23 cellular contexts compared by ENCODE assay signal in genomic region chr3:28099296-28099695, GRCh38.
DNase-seq lines count a peak whose midpoint lies in the region; ATAC-seq and TF ChIP-seq lines count a peak whose summit lies in the region.
"Had no signal": no experiment of that assay in that cellular context is flagged by ENCODE, and none has a peak within 500 bp of the region (broad histone marks: within the 10 kb centered on the region; RNA-seq: fewer than 3 reads in every experiment).

No MANE protein-coding gene starts in this region.

- H3K4me3 Mint-ChIP-seq in WTC11: no peak overlapping the region
- no peak overlapping the region for H3K4me3 Mint-ChIP-seq in central memory CD8-positive, alpha-beta T cell
- H3K4me3 Mint-ChIP-seq in progenitor cell of endocrine pancreas (ENCODE audit: low read depth): no peak overlapping the region
- H3K4me3 Mint-ChIP-seq: CD14-positive monocyte; CD4-positive, alpha-beta memory T cell; CD4-positive, CD25-positive, alpha-beta regulatory T cell; CD8-positive, alpha-beta memory T cell had no signal

- CTCF ChIA-PET in HCT116 (lab: Charles Lee) (no interaction called here), WTC11 (lab: Charles Lee) (no interaction called here)

- no peaks in the 10 kb centered on the region for H3K27me3 ChIP-seq in HCT116 (ENCODE audit: insufficient read depth, low read length)
- H3K27me3 ChIP-seq: BE2C, BLaER1 had no signal

- no peak for ATAC-seq in HCT116
- no peak for ATAC-seq in WTC11
- no peak for ATAC-seq in central memory CD8-positive, alpha-beta T cell (replicated peaks; ENCODE audit: extremely low read depth, poor library complexity, severe bottlenecking)
- no peak for ATAC-seq in GM21717 (IDR thresholded peaks at IDR 0.05; ENCODE audit: unreplicated experiment)
- ATAC-seq: GM12878 had no signal

- no peaks in the 10 kb centered on the region for H3K4me1 Mint-ChIP-seq in WTC11
- H3K4me1 Mint-ChIP-seq in central memory CD8-positive, alpha-beta T cell: no peaks in the 10 kb centered on the region
- no peaks in the 10 kb centered on the region for H3K4me1 Mint-ChIP-seq in progenitor cell of endocrine pancreas (ENCODE audit: low read depth)
- H3K4me1 Mint-ChIP-seq: CD14-positive monocyte; CD4-positive, alpha-beta memory T cell; CD4-positive, CD25-positive, alpha-beta regulatory T cell had no signal

- H3K9me3 ChIP-seq in HCT116 (ENCODE audit: control insufficient read depth in 1 of 2, insufficient read depth in 1 of 2, low read depth in 1 of 2, low read length in 2 of 2): 0 out of 4 replicates have a peak, but pooled peaks cover 0 to 4% of the 10 kb centered on the region in 2 experiments
- H3K9me3 ChIP-seq: BE2C had no signal

- no peak for TF ChIP-seq RAD21 in HCT116 (IDR thresholded peaks at IDR 0.05; ENCODE audit: low read depth)

- H4K20me1 ChIP-seq in HCT116 (ENCODE audit: insufficient read depth): no peaks in the 10 kb centered on the region
- H4K20me1 ChIP-seq: BLaER1 had no signal

- POLR2A ChIA-PET in HCT116 (lab: Charles Lee) (no interaction called here), WTC11 (lab: Charles Lee) (no interaction called here)

- H3K36me3 Mint-ChIP-seq in WTC11 (peaks cover 18% of the 10 kb centered on the region), progenitor cell of endocrine pancreas (ENCODE audit: insufficient read depth) (no peaks in the 10 kb centered on the region)
- H3K36me3 Mint-ChIP-seq in central memory CD8-positive, alpha-beta T cell (ENCODE audit: insufficient read depth): no peaks in the 10 kb centered on the region
- H3K36me3 Mint-ChIP-seq: CD14-positive monocyte; CD4-positive, CD25-positive, alpha-beta regulatory T cell had no signal

- H2AFZ ChIP-seq in HCT116 (ENCODE audit: low read depth, low read length, poor library complexity, severe bottlenecking): no peak overlapping the region

- H3K79me2 ChIP-seq in HCT116 (ENCODE audit: insufficient read depth, low read length): no peaks in the 10 kb centered on the region

- no peaks in the 10 kb centered on the region for H3K4me1 ChIP-seq in HCT116 (ENCODE audit: control insufficient read depth in 1 of 2, insufficient read depth in 2 of 2, low read length in 2 of 2)
- H3K4me1 ChIP-seq: BE2C, BLaER1 had no signal

- intact Hi-C loops in HCT116 (cut with micrococcal nuclease): loop anchor here (5.0 kb wide), 1 partner anchor 72 kb away; no protein-coding TSS in a partner anchor

- H3K4me2 ChIP-seq in HCT116 (ENCODE audit: low read length): no peak overlapping the region
- H3K4me2 ChIP-seq: BLaER1 had no signal

- no peak overlapping the region for H3K4me3 ChIP-seq in HCT116 (replicated peaks in 1 of 2; ENCODE audit: low read depth in 1 of 2, low read length in 2 of 2)
- H3K4me3 ChIP-seq: BLaER1, GM12878 had no signal

- no peak overlapping the region for H3K27ac ChIP-seq in HCT116 (ENCODE audit: low read depth, low read length)
- H3K27ac ChIP-seq: BLaER1 had no signal

- no peak for TF ChIP-seq POLR2A in HCT116 (IDR thresholded peaks at IDR 0.05; ENCODE audit: borderline replicate concordance, extremely low read depth, insufficient read depth, insufficient read length)

- H3K27ac Mint-ChIP-seq in WTC11 (no peak overlapping the region), progenitor cell of endocrine pancreas (no peak overlapping the region)
- peak overlapping the region; percentile 14 for H3K27ac Mint-ChIP-seq in central memory CD8-positive, alpha-beta T cell (ENCODE audit: low read depth)
- H3K27ac Mint-ChIP-seq: CD14-positive monocyte; CD4-positive, CD25-positive, alpha-beta regulatory T cell; CD8-positive, alpha-beta memory T cell had no signal

- DNase-seq in HCT116 (ENCODE audit: low read depth, low spot score) (no peak), WTC11 (ENCODE audit: low spot score) (no peak), progenitor cell of endocrine pancreas (ENCODE audit: low spot score, unreplicated experiment) (no peak)
- DNase-seq in central memory CD8-positive, alpha-beta T cell (ENCODE audit: low spot score in 2 of 2): no peak
- DNase-seq: 8988T; ACHN; BE2C; C1 segment of cervical spinal cord; CD4-positive, alpha-beta memory T cell; CD4-positive, CD25-positive, alpha-beta regulatory T cell; CD8-positive, alpha-beta memory T cell; COR-L47; DMS 273 treated with DMSO at 0.1 percent for 48 hours; DMS153; DMS53; DMS79; DND-41; EL; GDM1 had no signal

- H3K27me3 Mint-ChIP-seq in WTC11 (ENCODE audit: low read depth) (no peaks in the 10 kb centered on the region), progenitor cell of endocrine pancreas (no peaks in the 10 kb centered on the region)
- H3K27me3 Mint-ChIP-seq in central memory CD8-positive, alpha-beta T cell: no peaks in the 10 kb centered on the region
- H3K27me3 Mint-ChIP-seq: CD4-positive, CD25-positive, alpha-beta regulatory T cell had no signal

- no peak overlapping the region for H3K9ac ChIP-seq in HCT116 (ENCODE audit: low read length)
- H3K9ac ChIP-seq: BLaER1 had no signal

- BruUV-seq in HCT116 (replicated peaks; lab: Mats Ljungman, UMichigan): no TSS peak

- TF ChIP-seq CTCF in HCT116 (IDR thresholded peaks at IDR 0.05 in 2 of 3, conservative IDR thresholded peaks at IDR 0.05 in 1 of 3; ENCODE audit: borderline replicate concordance in 1 of 3, insufficient read depth in 1 of 3, low read depth in 2 of 3, low read length in 2 of 3) (no peak), WTC11 (IDR thresholded peaks at IDR 0.05) (no peak), progenitor cell of endocrine pancreas (IDR thresholded peaks at IDR 0.05; ENCODE audit: unreplicated experiment) (no peak)

- H3K9me2 ChIP-seq in HCT116 (ENCODE audit: insufficient read depth): no peaks in the 10 kb centered on the region

- H3K9me3 Mint-ChIP-seq in WTC11: peaks cover 41% of the 10 kb centered on the region
- peaks cover 17% of the 10 kb centered on the region for H3K9me3 Mint-ChIP-seq in central memory CD8-positive, alpha-beta T cell
- peaks cover 31% of the 10 kb centered on the region for H3K9me3 Mint-ChIP-seq in progenitor cell of endocrine pancreas (ENCODE audit: low read depth)

- RAD21 ChIA-PET in HCT116 (lab: Charles Lee; ENCODE audit: low non-redundant PET in 1 of 2, low total read pairs in 2 of 2, uncharacterized antibody in 2 of 2, unreplicated experiment in 2 of 2): no interaction called here

- H3K36me3 ChIP-seq in HCT116 (ENCODE audit: control insufficient read depth in 1 of 2, insufficient read depth in 2 of 2, low read length in 2 of 2): no peaks in the 10 kb centered on the region
- H3K36me3 ChIP-seq: BE2C, BLaER1 had no signal

TF ChIP-seq in HCT116, 20 proteins besides CTCF, POLR2A, EP300 and RAD21:
- TF ChIP-seq CBX3 (IDR thresholded peaks at IDR 0.05; ENCODE audit: low read depth) (peak; percentile 46; the same call in 1 of the 2 replicates), CEBPB (IDR thresholded peaks at IDR 0.05; ENCODE audit: low read depth) (no peak), FOSL1 (IDR thresholded peaks at IDR 0.05; ENCODE audit: low read depth) (no peak)
- TF ChIP-seq, protein P1, sequence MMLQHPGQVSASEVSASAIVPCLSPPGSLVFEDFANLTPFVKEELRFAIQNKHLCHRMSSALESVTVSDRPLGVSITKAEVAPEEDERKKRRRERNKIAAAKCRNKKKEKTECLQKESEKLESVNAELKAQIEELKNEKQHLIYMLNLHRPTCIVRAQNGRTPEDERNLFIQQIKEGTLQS (IDR thresholded peaks at IDR 0.05): no peak
TF ChIP-seq in HCT116: peak in this region for 1.

TF ChIP-seq in WTC11, 78 proteins besides CTCF, POLR2A, EP300 and RAD21:
- TF ChIP-seq JAZF1 (CRISPR knock-in tag; IDR thresholded peaks at IDR 0.05): no peak
- peak; percentile 93 for TF ChIP-seq ZNF317 (CRISPR knock-in tag; IDR thresholded peaks at IDR 0.05; ENCODE audit: borderline replicate concordance, low read depth)
